ENCODE assay signal across 1 cellular context in the genomic region with DNA sequence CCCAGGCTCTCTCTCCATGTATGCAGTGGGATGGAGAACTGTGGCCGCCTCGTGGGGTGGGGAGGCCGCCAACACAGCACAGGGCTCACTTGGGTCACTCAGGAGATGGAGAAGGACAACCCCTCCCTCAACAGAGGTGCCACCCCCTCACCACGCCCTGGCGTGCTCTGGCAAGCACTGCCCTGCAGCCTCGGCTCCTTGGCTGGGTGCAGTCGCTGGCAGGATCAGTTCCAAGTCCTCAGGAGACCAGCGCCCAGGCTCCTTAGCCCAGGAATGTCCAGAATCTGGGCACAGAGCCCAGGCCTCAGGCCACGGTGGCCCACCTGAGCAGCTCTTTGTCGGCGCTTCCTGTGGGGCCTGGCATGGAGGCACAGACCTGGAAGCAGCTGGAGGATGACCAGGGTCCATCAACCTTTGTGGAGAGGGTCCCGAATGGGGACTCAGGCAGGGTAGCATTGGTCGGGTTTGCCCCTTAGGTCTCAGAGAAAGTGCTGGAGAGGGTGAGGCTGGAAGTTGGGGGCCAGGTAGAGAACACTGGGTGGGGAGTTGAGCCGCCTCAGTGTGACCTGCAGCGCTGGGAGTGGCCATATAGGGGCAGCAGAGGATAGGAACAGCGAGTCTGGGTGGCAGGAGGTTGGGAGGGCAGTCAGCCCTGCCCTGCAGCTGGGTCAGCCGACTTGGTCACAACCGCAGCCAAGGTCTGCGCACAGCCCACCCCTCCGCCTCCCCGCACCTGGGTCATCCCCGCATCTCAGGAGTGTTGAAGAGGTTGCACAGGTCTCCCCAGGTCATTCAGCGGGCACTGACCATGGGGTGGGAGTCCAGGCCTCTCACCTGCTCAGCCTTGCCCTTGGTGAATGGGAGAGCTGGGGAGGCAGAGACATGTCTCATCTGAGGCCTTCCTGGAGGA.
TF ChIP-seq lines count a peak whose summit lies in the region.

No MANE protein-coding gene starts in this region.

TF ChIP-seq in HCT116, 20 proteins besides CTCF, POLR2A, EP300 and RAD21 (continued from another document):
- TF ChIP-seq, protein P1, sequence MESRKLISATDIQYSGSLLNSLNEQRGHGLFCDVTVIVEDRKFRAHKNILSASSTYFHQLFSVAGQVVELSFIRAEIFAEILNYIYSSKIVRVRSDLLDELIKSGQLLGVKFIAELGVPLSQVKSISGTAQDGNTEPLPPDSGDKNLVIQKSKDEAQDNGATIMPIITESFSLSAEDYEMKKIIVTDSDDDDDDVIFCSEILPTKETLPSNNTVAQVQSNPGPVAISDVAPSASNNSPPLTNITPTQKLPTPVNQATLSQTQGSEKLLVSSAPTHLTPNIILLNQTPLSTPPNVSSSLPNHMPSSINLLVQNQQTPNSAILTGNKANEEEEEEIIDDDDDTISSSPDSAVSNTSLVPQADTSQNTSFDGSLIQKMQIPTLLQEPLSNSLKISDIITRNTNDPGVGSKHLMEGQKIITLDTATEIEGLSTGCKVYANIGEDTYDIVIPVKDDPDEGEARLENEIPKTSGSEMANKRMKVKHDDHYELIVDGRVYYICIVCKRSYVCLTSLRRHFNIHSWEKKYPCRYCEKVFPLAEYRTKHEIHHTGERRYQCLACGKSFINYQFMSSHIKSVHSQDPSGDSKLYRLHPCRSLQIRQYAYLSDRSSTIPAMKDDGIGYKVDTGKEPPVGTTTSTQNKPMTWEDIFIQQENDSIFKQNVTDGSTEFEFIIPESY (IDR thresholded peaks at IDR 0.05; ENCODE audit: extremely low read depth, insufficient replicate concordance, low read length), result no peak
- TF ChIP-seq, protein P2, sequence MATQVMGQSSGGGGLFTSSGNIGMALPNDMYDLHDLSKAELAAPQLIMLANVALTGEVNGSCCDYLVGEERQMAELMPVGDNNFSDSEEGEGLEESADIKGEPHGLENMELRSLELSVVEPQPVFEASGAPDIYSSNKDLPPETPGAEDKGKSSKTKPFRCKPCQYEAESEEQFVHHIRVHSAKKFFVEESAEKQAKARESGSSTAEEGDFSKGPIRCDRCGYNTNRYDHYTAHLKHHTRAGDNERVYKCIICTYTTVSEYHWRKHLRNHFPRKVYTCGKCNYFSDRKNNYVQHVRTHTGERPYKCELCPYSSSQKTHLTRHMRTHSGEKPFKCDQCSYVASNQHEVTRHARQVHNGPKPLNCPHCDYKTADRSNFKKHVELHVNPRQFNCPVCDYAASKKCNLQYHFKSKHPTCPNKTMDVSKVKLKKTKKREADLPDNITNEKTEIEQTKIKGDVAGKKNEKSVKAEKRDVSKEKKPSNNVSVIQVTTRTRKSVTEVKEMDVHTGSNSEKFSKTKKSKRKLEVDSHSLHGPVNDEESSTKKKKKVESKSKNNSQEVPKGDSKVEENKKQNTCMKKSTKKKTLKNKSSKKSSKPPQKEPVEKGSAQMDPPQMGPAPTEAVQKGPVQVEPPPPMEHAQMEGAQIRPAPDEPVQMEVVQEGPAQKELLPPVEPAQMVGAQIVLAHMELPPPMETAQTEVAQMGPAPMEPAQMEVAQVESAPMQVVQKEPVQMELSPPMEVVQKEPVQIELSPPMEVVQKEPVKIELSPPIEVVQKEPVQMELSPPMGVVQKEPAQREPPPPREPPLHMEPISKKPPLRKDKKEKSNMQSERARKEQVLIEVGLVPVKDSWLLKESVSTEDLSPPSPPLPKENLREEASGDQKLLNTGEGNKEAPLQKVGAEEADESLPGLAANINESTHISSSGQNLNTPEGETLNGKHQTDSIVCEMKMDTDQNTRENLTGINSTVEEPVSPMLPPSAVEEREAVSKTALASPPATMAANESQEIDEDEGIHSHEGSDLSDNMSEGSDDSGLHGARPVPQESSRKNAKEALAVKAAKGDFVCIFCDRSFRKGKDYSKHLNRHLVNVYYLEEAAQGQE (IDR thresholded peaks at IDR 0.05; ENCODE audit: low read depth), result no peak
- TF ChIP-seq FOSL1 (IDR thresholded peaks at IDR 0.05; ENCODE audit: low read depth) (no peak), CBX3 (IDR thresholded peaks at IDR 0.05; ENCODE audit: low read depth) (no peak), POLR2AphosphoS5 (IDR thresholded peaks at IDR 0.05; ENCODE audit: low read depth, low read length) (no peak), ZNF274 (IDR thresholded peaks at IDR 0.05; ENCODE audit: low read depth, low read length) (no peak), YY1 (IDR thresholded peaks at IDR 0.05; ENCODE audit: extremely low read depth, insufficient replicate concordance, low read depth, low read length) (no peak), EZH2phosphoT487 (IDR thresholded peaks at IDR 0.05; ENCODE audit: borderline replicate concordance) (no peak), SP1 (IDR thresholded peaks at IDR 0.05; ENCODE audit: low read depth) (no peak), CEBPB (IDR thresholded peaks at IDR 0.05; ENCODE audit: low read depth) (no peak), ZFX (IDR thresholded peaks at IDR 0.05) (no peak), ELF1 (IDR thresholded peaks at IDR 0.05; ENCODE audit: borderline replicate concordance, low read depth) (no peak)
- TF ChIP-seq, protein P3, sequence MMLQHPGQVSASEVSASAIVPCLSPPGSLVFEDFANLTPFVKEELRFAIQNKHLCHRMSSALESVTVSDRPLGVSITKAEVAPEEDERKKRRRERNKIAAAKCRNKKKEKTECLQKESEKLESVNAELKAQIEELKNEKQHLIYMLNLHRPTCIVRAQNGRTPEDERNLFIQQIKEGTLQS (IDR thresholded peaks at IDR 0.05), result no peak
- TF ChIP-seq, protein P4, sequence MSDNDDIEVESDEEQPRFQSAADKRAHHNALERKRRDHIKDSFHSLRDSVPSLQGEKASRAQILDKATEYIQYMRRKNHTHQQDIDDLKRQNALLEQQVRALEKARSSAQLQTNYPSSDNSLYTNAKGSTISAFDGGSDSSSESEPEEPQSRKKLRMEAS (IDR thresholded peaks at IDR 0.05), result no peak
